In genomic region chr11:87280143-87280542, GRCh38 we compare ENCODE assay signal across 29 cellular contexts.
"Had no signal": no experiment of that assay in that cellular context is flagged by ENCODE, and none has a peak within 500 bp of the region (broad histone marks: within the 10 kb centered on the region; RNA-seq: fewer than 3 reads in every experiment).

No MANE protein-coding gene starts in this region.

- H3K27ac Mint-ChIP-seq: activated B cell treated with CpG ODN at 0.5 μM for 24 hours; activated CD8-positive, alpha-beta T cell treated with anti-CD3 and anti-CD28 coated beads for 36 hours; activated naive CD4-positive, alpha-beta T cell treated with anti-CD3 and anti-CD28 coated beads, Interleukin-2, amount 10 ng/mL, durations not matched to agents 7 days and 5 days; activated naive CD4-positive, alpha-beta T cell treated with anti-CD3 and anti-CD28 coated beads, Interleukin-2, amount 50 U/mL, for 72 hours; activated naive CD8-positive, alpha-beta T cell treated with anti-CD3 and anti-CD28 coated beads, Interleukin-2, amount 10 ng/mL, durations not matched to agents 7 days and 5 days; activated T-helper 17 cell treated with anti-CD3 and anti-CD28 coated beads, Interleukin-2, amount 50 U/mL, for 72 hours; brain; dendritic cell treated with granulocyte-macrophage colony-stimulating factor and Interleukin-4, amounts not matched to agents 40 ng/mL and 50 ng/mL, for 4 days; endodermal cell; T-helper 17 cell; T-helper 2 cell treated with Interferon-gamma antibody and Interleukin-4, amounts not matched to agents 5 μg/mL and 100 μg/mL, for 36 hours had no signal

- H3K36me3 ChIP-seq: ascending aorta, breast epithelium, cardiac muscle cell, WERI-Rb-1 had no signal

- H3K27me3 ChIP-seq: ascending aorta, breast epithelium, cardiac muscle cell, dorsolateral prefrontal cortex had no signal

- H3K4me1 ChIP-seq: breast epithelium had no signal

- H3K9me3 Mint-ChIP-seq: activated B cell treated with CpG ODN at 0.5 μM for 24 hours; activated CD8-positive, alpha-beta T cell treated with anti-CD3 and anti-CD28 coated beads for 36 hours; activated naive CD4-positive, alpha-beta T cell treated with anti-CD3 and anti-CD28 coated beads, Interleukin-2, amount 10 ng/mL, durations not matched to agents 7 days and 5 days; activated naive CD4-positive, alpha-beta T cell treated with anti-CD3 and anti-CD28 coated beads, Interleukin-2, amount 50 U/mL, for 72 hours; activated naive CD8-positive, alpha-beta T cell treated with anti-CD3 and anti-CD28 coated beads, Interleukin-2, amount 10 ng/mL, durations not matched to agents 7 days and 5 days; activated T-cell treated with anti-CD3 and anti-CD28 coated beads, Interleukin-2, amount 50 U/mL, for 4 hours; activated T-helper 17 cell treated with anti-CD3 and anti-CD28 coated beads, Interleukin-2, amount 50 U/mL, for 72 hours; brain; endodermal cell; T-helper 2 cell treated with Interferon-gamma antibody and Interleukin-4, amounts not matched to agents 5 μg/mL and 100 μg/mL, for 36 hours had no signal

- H3K27ac ChIP-seq: ascending aorta, breast epithelium, cardiac muscle cell, coronary artery, dorsolateral prefrontal cortex, WERI-Rb-1 had no signal

- H3K27me3 Mint-ChIP-seq: activated B cell treated with CpG ODN at 0.5 μM for 24 hours; activated CD8-positive, alpha-beta T cell treated with anti-CD3 and anti-CD28 coated beads for 36 hours; activated naive CD4-positive, alpha-beta T cell treated with anti-CD3 and anti-CD28 coated beads, Interleukin-2, amount 10 ng/mL, durations not matched to agents 7 days and 5 days; activated naive CD8-positive, alpha-beta T cell treated with anti-CD3 and anti-CD28 coated beads, Interleukin-2, amount 10 ng/mL, durations not matched to agents 7 days and 5 days; activated T-helper 17 cell treated with anti-CD3 and anti-CD28 coated beads, Interleukin-2, amount 50 U/mL, for 72 hours; brain; dendritic cell treated with granulocyte-macrophage colony-stimulating factor and Interleukin-4, amounts not matched to agents 40 ng/mL and 50 ng/mL, for 4 days; T-helper 17 cell had no signal

- H3K4me1 Mint-ChIP-seq: activated B cell treated with CpG ODN at 0.5 μM for 24 hours; activated naive CD4-positive, alpha-beta T cell treated with anti-CD3 and anti-CD28 coated beads, Interleukin-2, amount 10 ng/mL, durations not matched to agents 7 days and 5 days; activated naive CD8-positive, alpha-beta T cell treated with anti-CD3 and anti-CD28 coated beads, Interleukin-2, amount 10 ng/mL, durations not matched to agents 7 days and 5 days; activated T-helper 17 cell treated with anti-CD3 and anti-CD28 coated beads, Interleukin-2, amount 50 U/mL, for 72 hours; endodermal cell had no signal

- ATAC-seq: activated CD4-positive, CD25-positive, alpha-beta regulatory T cell treated with anti-CD3 and anti-CD28 coated beads, Interleukin-2, amount 50 U/mL, for 24 hours; activated CD8-positive, alpha-beta T cell treated with anti-CD3 and anti-CD28 coated beads for 36 hours; activated naive CD4-positive, alpha-beta T cell treated with anti-CD3 and anti-CD28 coated beads, Interleukin-2, amount 50 U/mL, for 72 hours; activated T-cell treated with anti-CD3 and anti-CD28 coated beads, Interleukin-2, amount 50 U/mL, for 4 hours; activated T-helper 17 cell treated with anti-CD3 and anti-CD28 coated beads, Interleukin-2, amount 50 U/mL, for 72 hours; esophagus mucosa; T-helper 17 cell had no signal

- H3K9me3 ChIP-seq: ascending aorta, breast epithelium had no signal

- H3K4me3 ChIP-seq: ascending aorta, breast epithelium, cardiac muscle cell, coronary artery, dorsolateral prefrontal cortex had no signal

- H3K36me3 Mint-ChIP-seq: activated naive CD4-positive, alpha-beta T cell treated with anti-CD3 and anti-CD28 coated beads, Interleukin-2, amount 10 ng/mL, durations not matched to agents 7 days and 5 days; activated naive CD4-positive, alpha-beta T cell treated with anti-CD3 and anti-CD28 coated beads, Interleukin-2, amount 50 U/mL, for 72 hours; activated naive CD8-positive, alpha-beta T cell treated with anti-CD3 and anti-CD28 coated beads, Interleukin-2, amount 10 ng/mL, durations not matched to agents 7 days and 5 days had no signal

- DNase-seq: activated B cell treated with CpG ODN at 0.5 μM for 24 hours; activated CD4-positive, alpha-beta T cell treated with anti-CD3 and anti-CD28 coated beads for 48 hours; activated CD4-positive, alpha-beta T cell treated with anti-CD3 and anti-CD28 coated beads, Interleukin-2, amount 50 U/mL, for 1 hour; activated CD4-positive, alpha-beta T cell treated with anti-CD3 and anti-CD28 coated beads, Interleukin-2, amount 50 U/mL, for 48 hours; activated CD8-positive, alpha-beta memory T cell treated with anti-CD3 and anti-CD28 coated beads for 24 hours; activated CD8-positive, alpha-beta T cell treated with anti-CD3 and anti-CD28 coated beads for 36 hours; activated effector memory CD4-positive, alpha-beta T cell treated with Interleukin-2 at 50 U/mL for 16 hours; activated naive CD4-positive, alpha-beta T cell treated with anti-CD3 and anti-CD28 coated beads, Interleukin-2, amount 10 ng/mL, durations not matched to agents 7 days and 5 days; activated naive CD8-positive, alpha-beta T cell treated with anti-CD3 and anti-CD28 coated beads, Interleukin-2, amount 10 ng/mL, durations not matched to agents 7 days and 5 days; activated T-cell treated with anti-CD3 and anti-CD28 coated beads, Interleukin-2, amount 50 U/mL, for 4 hours; central memory CD4-positive, alpha-beta T cell; dorsolateral prefrontal cortex; effector memory CD4-positive, alpha-beta T cell; endodermal cell; T-helper 1 cell; T-helper 17 cell; T1000; WERI-Rb-1 had no signal

- H3K4me3 Mint-ChIP-seq: activated B cell treated with CpG ODN at 0.5 μM for 24 hours; activated CD8-positive, alpha-beta T cell treated with anti-CD3 and anti-CD28 coated beads for 36 hours; activated naive CD4-positive, alpha-beta T cell treated with anti-CD3 and anti-CD28 coated beads, Interleukin-2, amount 10 ng/mL, durations not matched to agents 7 days and 5 days; activated naive CD8-positive, alpha-beta T cell treated with anti-CD3 and anti-CD28 coated beads, Interleukin-2, amount 10 ng/mL, durations not matched to agents 7 days and 5 days; activated T-cell treated with anti-CD3 and anti-CD28 coated beads, Interleukin-2, amount 50 U/mL, for 4 hours; activated T-helper 17 cell treated with anti-CD3 and anti-CD28 coated beads, Interleukin-2, amount 50 U/mL, for 72 hours; brain; dendritic cell treated with granulocyte-macrophage colony-stimulating factor and Interleukin-4, amounts not matched to agents 40 ng/mL and 50 ng/mL, for 4 days; endodermal cell; T-helper 17 cell; T-helper 2 cell treated with Interferon-gamma antibody and Interleukin-4, amounts not matched to agents 5 μg/mL and 100 μg/mL, for 36 hours had no signal
